19 cellular contexts compared by ENCODE assay signal in genomic region chr18:34370704-34371405, GRCh38.
DNase-seq lines count a peak whose midpoint lies in the region; ATAC-seq and TF ChIP-seq lines count a peak whose summit lies in the region.
"Had no signal": no experiment of that assay in that cellular context is flagged by ENCODE, and none has a peak within 500 bp of the region (broad histone marks: within the 10 kb centered on the region; RNA-seq: fewer than 3 reads in every experiment).

No MANE protein-coding gene starts in this region.

- DNase-seq in NCI-H345 (lab: John Stamatoyannopoulos, UW) (peak; percentile 8), NCI-H345 treated with DMSO at 0.1 percent for 48 hours (lab: John Stamatoyannopoulos, UW; ENCODE audit: unreplicated experiment) (no peak), NCI-H146 (lab: John Stamatoyannopoulos, UW) (peak; percentile 47), PC-9 (peak in 1 of 2 experiments; percentile 39), mesothelial cell of epicardium (ENCODE audit: low spot score in 2 of 2, unreplicated experiment in 2 of 2) (no peak), prostate gland (ENCODE audit: low spot score) (no peak), hypothalamus (lab: John Stamatoyannopoulos, UW) (no peak)
- no peak for DNase-seq in activated CD8-positive, alpha-beta memory T cell treated with anti-CD3 and anti-CD28 coated beads, Interleukin-2, amount 10 ng/mL, durations not matched to agents 7 days and 5 days
- DNase-seq: CD4-positive, alpha-beta memory T cell; DMS79 treated with DMSO at 0.1 percent for 48 hours; Kasumi-1; NCI-H1436; NCI-H2081; NCI-H446; SW 1271 had no signal

- H3F3A ChIP-seq in PC-9 (ENCODE audit: insufficient read depth, low read depth): no peaks in the 10 kb centered on the region

- H3K79me2 ChIP-seq in PC-9 (ENCODE audit: low read depth): no peaks in the 10 kb centered on the region

- intact Hi-C loops in PC-9 (cut with micrococcal nuclease; ENCODE audit: unreplicated experiment) (no loop called here), prostate gland (cut with DNase I) (no loop called here)

- H3K27me3 Mint-ChIP-seq in mesothelial cell of epicardium (ENCODE audit: low read depth): peaks cover 1% of the 10 kb centered on the region
- H3K27me3 Mint-ChIP-seq in activated CD8-positive, alpha-beta memory T cell treated with anti-CD3 and anti-CD28 coated beads, Interleukin-2, amount 10 ng/mL, durations not matched to agents 7 days and 5 days: no peaks in the 10 kb centered on the region
- H3K27me3 Mint-ChIP-seq: CD4-positive, alpha-beta memory T cell; IgD-negative memory B cell had no signal

- TF ChIP-seq POLR2A in prostate gland (IDR thresholded peaks at IDR 0.05): no peak

- H2AFZ ChIP-seq in PC-9: no peak overlapping the region

- H3K4me3 Mint-ChIP-seq in mesothelial cell of epicardium: no peak overlapping the region
- H3K4me3 Mint-ChIP-seq in activated CD8-positive, alpha-beta memory T cell treated with anti-CD3 and anti-CD28 coated beads, Interleukin-2, amount 10 ng/mL, durations not matched to agents 7 days and 5 days: no peak overlapping the region
- H3K4me3 Mint-ChIP-seq: CD4-positive, alpha-beta memory T cell; IgD-negative memory B cell had no signal

- no peak for TF ChIP-seq CTCF in PC-9 (conservative IDR thresholded peaks at IDR 0.05)
- TF ChIP-seq CTCF in mesothelial cell of epicardium (IDR thresholded peaks at IDR 0.05; ENCODE audit: unreplicated experiment): no peak
- no peak for TF ChIP-seq CTCF in prostate gland (IDR thresholded peaks at IDR 0.05)

- H3K4me3 ChIP-seq in PC-9 (no peak overlapping the region), prostate gland (no peak overlapping the region)
- H3K4me3 ChIP-seq: HAP-1, SJSA1 had no signal

- no peaks in the 10 kb centered on the region for H3K9me2 ChIP-seq in PC-9 (ENCODE audit: insufficient read depth)

- H3K9me3 Mint-ChIP-seq in mesothelial cell of epicardium: peaks cover 10% of the 10 kb centered on the region
- H3K9me3 Mint-ChIP-seq in activated CD8-positive, alpha-beta memory T cell treated with anti-CD3 and anti-CD28 coated beads, Interleukin-2, amount 10 ng/mL, durations not matched to agents 7 days and 5 days (ENCODE audit: low read depth): peaks cover 4% of the 10 kb centered on the region

- H3K4me1 Mint-ChIP-seq in mesothelial cell of epicardium: peaks cover 10% of the 10 kb centered on the region
- no peaks in the 10 kb centered on the region for H3K4me1 Mint-ChIP-seq in activated CD8-positive, alpha-beta memory T cell treated with anti-CD3 and anti-CD28 coated beads, Interleukin-2, amount 10 ng/mL, durations not matched to agents 7 days and 5 days
- H3K4me1 Mint-ChIP-seq: CD4-positive, alpha-beta memory T cell; IgD-negative memory B cell had no signal

- H3K27me3 ChIP-seq in PC-9 (ENCODE audit: insufficient read depth, low read depth) (no peaks in the 10 kb centered on the region), prostate gland (replicated peaks; ENCODE audit: insufficient read depth) (no peaks in the 10 kb centered on the region)
- H3K27me3 ChIP-seq: SJSA1 had no signal

- H3K27ac Mint-ChIP-seq in mesothelial cell of epicardium: peak overlapping the region; percentile 9
- H3K27ac Mint-ChIP-seq in activated CD8-positive, alpha-beta memory T cell treated with anti-CD3 and anti-CD28 coated beads, Interleukin-2, amount 10 ng/mL, durations not matched to agents 7 days and 5 days: no peak overlapping the region
- H3K27ac Mint-ChIP-seq: CD4-positive, alpha-beta memory T cell; IgD-negative memory B cell had no signal

- no peak for ATAC-seq in activated CD8-positive, alpha-beta memory T cell treated with anti-CD3 and anti-CD28 coated beads, Interleukin-2, amount 10 ng/mL, durations not matched to agents 7 days and 5 days

- POLR2A ChIA-PET in PC-9 (lab: Charles Lee; ENCODE audit: unreplicated experiment): no interaction called here

- H3K36me3 ChIP-seq in PC-9 (ENCODE audit: low read depth) (no peaks in the 10 kb centered on the region), prostate gland (no peaks in the 10 kb centered on the region)
- H3K36me3 ChIP-seq: HAP-1, SJSA1 had no signal

- H3K36me3 Mint-ChIP-seq in mesothelial cell of epicardium: no peaks in the 10 kb centered on the region
- no peaks in the 10 kb centered on the region for H3K36me3 Mint-ChIP-seq in activated CD8-positive, alpha-beta memory T cell treated with anti-CD3 and anti-CD28 coated beads, Interleukin-2, amount 10 ng/mL, durations not matched to agents 7 days and 5 days
- H3K36me3 Mint-ChIP-seq: CD4-positive, alpha-beta memory T cell; IgD-negative memory B cell had no signal

- H3K4me1 ChIP-seq in PC-9 (replicated peaks; ENCODE audit: insufficient read depth): no peaks in the 10 kb centered on the region
- H3K4me1 ChIP-seq in prostate gland (replicated peaks): no peaks in the 10 kb centered on the region
- H3K4me1 ChIP-seq: HAP-1, SJSA1 had no signal

- WGBS in prostate gland: 34% methylated on average over 3 of the region's 3 CpGs

- CTCF ChIA-PET in PC-9 (lab: Charles Lee): no interaction called here
- CTCF ChIA-PET in activated CD8-positive, alpha-beta memory T cell treated with anti-CD3 and anti-CD28 coated beads, Interleukin-2, amount 10 ng/mL, durations not matched to agents 7 days and 5 days (lab: Charles Lee): no interaction called here

- BruUV-seq in PC-9 (replicated peaks; lab: Mats Ljungman, UMichigan): no TSS peak

- H3K27ac ChIP-seq in PC-9 (no peak overlapping the region), prostate gland (no peak overlapping the region)
- H3K27ac ChIP-seq: HL-60, SJSA1 had no signal

- H4K20me1 ChIP-seq in PC-9 (ENCODE audit: insufficient read depth): no peaks in the 10 kb centered on the region

- H3K4me2 ChIP-seq in PC-9: 0 out of 2 replicates have a peak overlapping the region, but pooled peaks have one; percentile 13

- H3K9me3 ChIP-seq in PC-9 (ENCODE audit: insufficient read depth, low read depth) (no peaks in the 10 kb centered on the region), prostate gland (no peaks in the 10 kb centered on the region)
- H3K9me3 ChIP-seq: HAP-1, SJSA1 had no signal

Comparison
In these comparisons a context has a peak if more than half of its experiments do, and no peak if none do; other contexts are left out.
1. DNase-seq: peak in NCI-H345 (single experiment) and NCI-H146 (single experiment); none in NCI-H345 treated with DMSO at 0.1 percent for 48 hours (single experiment), mesothelial cell of epicardium (0 of 2), prostate gland (single experiment), hypothalamus (0 of 51) and activated CD8-positive, alpha-beta memory T cell treated with anti-CD3 and anti-CD28 coated beads, Interleukin-2, amount 10 ng/mL, durations not matched to agents 7 days and 5 days (single experiment).